ENCODE assay signal across 1 cellular context in genomic region chr18:23173912-23174311, GRCh38.
TF ChIP-seq lines count a peak whose summit lies in the region.

No MANE protein-coding gene starts in this region.

TF ChIP-seq in GM12878, 131 proteins besides CTCF, POLR2A, EP300 and RAD21 (continued from another document):
- TF ChIP-seq E4F1 (IDR thresholded peaks at IDR 0.05; ENCODE audit: borderline replicate concordance, partially characterized antibody), result no peak
- TF ChIP-seq, protein P1, sequence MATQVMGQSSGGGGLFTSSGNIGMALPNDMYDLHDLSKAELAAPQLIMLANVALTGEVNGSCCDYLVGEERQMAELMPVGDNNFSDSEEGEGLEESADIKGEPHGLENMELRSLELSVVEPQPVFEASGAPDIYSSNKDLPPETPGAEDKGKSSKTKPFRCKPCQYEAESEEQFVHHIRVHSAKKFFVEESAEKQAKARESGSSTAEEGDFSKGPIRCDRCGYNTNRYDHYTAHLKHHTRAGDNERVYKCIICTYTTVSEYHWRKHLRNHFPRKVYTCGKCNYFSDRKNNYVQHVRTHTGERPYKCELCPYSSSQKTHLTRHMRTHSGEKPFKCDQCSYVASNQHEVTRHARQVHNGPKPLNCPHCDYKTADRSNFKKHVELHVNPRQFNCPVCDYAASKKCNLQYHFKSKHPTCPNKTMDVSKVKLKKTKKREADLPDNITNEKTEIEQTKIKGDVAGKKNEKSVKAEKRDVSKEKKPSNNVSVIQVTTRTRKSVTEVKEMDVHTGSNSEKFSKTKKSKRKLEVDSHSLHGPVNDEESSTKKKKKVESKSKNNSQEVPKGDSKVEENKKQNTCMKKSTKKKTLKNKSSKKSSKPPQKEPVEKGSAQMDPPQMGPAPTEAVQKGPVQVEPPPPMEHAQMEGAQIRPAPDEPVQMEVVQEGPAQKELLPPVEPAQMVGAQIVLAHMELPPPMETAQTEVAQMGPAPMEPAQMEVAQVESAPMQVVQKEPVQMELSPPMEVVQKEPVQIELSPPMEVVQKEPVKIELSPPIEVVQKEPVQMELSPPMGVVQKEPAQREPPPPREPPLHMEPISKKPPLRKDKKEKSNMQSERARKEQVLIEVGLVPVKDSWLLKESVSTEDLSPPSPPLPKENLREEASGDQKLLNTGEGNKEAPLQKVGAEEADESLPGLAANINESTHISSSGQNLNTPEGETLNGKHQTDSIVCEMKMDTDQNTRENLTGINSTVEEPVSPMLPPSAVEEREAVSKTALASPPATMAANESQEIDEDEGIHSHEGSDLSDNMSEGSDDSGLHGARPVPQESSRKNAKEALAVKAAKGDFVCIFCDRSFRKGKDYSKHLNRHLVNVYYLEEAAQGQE (IDR thresholded peaks at IDR 0.05; ENCODE audit: low read depth, low read length), result no peak
- no peak for TF ChIP-seq ZNF217 (IDR thresholded peaks at IDR 0.05)
